ENCODE assay signal across 8 cellular contexts in the genomic region with DNA sequence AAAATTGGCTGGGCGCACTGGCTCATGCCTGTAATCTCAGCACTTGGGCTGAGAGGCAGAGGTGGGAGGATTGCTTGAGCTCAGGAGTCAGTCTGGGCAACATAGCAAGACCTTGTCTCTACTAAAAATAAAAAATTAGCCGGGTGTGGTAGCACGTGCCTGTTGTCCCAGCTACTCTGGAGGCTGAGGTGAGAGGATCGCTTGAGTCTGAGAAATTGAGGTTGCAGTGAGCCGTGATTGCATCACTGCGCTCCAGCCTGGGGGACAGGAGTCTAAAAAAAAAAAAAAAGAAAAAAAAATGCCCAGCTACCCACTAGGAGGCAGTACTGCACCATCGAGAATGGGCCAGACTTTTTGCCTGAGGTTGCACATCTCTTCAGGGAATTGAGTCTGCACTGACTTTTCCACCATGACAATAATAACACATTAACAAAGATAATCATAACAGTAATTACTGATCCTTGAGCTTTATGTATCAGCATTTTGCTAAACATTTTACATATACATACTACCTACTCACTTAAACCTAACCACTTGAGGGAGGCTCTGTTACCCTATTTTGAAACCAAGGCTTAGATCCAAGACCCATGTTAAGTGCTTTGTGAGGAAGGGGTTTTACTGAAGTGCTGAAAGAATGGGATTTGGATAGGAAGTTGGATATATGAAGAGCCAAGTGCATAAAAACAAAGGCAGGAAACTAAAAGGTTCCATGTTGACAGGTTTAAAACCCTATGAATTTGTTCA. TPM values are rescaled to one million over a fixed set of nuclear protein-coding genes. Genes with fewer than 3 reads are reported as not detected.
DNase-seq lines count a peak whose midpoint lies in the region; ATAC-seq and TF ChIP-seq lines count a peak whose summit lies in the region.

No MANE protein-coding gene starts in this region.

- peaks cover 13% of the 10 kb centered on the region for H3K4me1 Mint-ChIP-seq in activated T-cell treated with anti-CD3 and anti-CD28 coated beads, Interleukin-2, amount 50 U/mL, for 4 hours (ENCODE audit: low read depth)

- H3K27me3 Mint-ChIP-seq in activated T-cell treated with anti-CD3 and anti-CD28 coated beads, Interleukin-2, amount 50 U/mL, for 4 hours (ENCODE audit: low read depth) = no peaks in the 10 kb centered on the region

- peak; percentile 45 to 63 for ATAC-seq in activated T-cell treated with anti-CD3 and anti-CD28 coated beads, Interleukin-2, amount 50 U/mL, for 4 hours
- ATAC-seq in omental fat pad (ENCODE audit: low FRiP score) (peak; percentile 50), GM18867 (IDR thresholded peaks at IDR 0.05; ENCODE audit: unreplicated experiment) (no peak)

- no peak overlapping the region for H3K4me3 ChIP-seq in AG09309 (ENCODE audit: control insufficient read depth, low read depth, low read length)

- no peaks in the 10 kb centered on the region for H3K9me3 Mint-ChIP-seq in activated T-cell treated with anti-CD3 and anti-CD28 coated beads, Interleukin-2, amount 50 U/mL, for 4 hours

- peaks cover 31% of the 10 kb centered on the region for H3K36me3 Mint-ChIP-seq in activated T-cell treated with anti-CD3 and anti-CD28 coated beads, Interleukin-2, amount 50 U/mL, for 4 hours (ENCODE audit: insufficient read depth)

- H3K4me3 Mint-ChIP-seq in activated T-cell treated with anti-CD3 and anti-CD28 coated beads, Interleukin-2, amount 50 U/mL, for 4 hours = no peak overlapping the region

- DNase-seq in AG09309 (ENCODE audit: low read depth) = no peak
- DNase-seq in NCI-H774 (lab: John Stamatoyannopoulos, UW) = peak; percentile 15
- peak; percentile 30 for DNase-seq in activated T-cell treated with anti-CD3 and anti-CD28 coated beads, Interleukin-2, amount 50 U/mL, for 4 hours
- peak; percentile 66 for DNase-seq in fibroblast of the conjunctiva (ENCODE audit: low read depth)
- DNase-seq in omental fat pad (ENCODE audit: low spot score) = no peak
- DNase-seq in cerebellar nuclear complex (lab: John Stamatoyannopoulos, UW) = no peak

- peak; percentile 76 for TF ChIP-seq CTCF in AG09309 (IDR thresholded peaks at IDR 0.05; ENCODE audit: control insufficient read depth, insufficient read depth, low read depth, low read length, missing control alignments)
- peak; percentile 85 for TF ChIP-seq CTCF in GM12872 (IDR thresholded peaks at IDR 0.05; ENCODE audit: insufficient read depth, low read depth, low read length)
- peak in 1 of 3 donors; percentile 66 for TF ChIP-seq CTCF in omental fat pad (IDR thresholded peaks at IDR 0.05)

RNA-seq across cellular contexts. Expression of a gene that starts 21.0 kb away (rescaled TPM):
- 100 to 1,000 TPM; 751 to 800 (median 779) TPM for total RNA-seq in activated T-cell treated with anti-CD3 and anti-CD28 coated beads, Interleukin-2, amount 50 U/mL, for 4 hours
- 100 to 1,000 TPM; 162 to 260 (median 189) TPM for total RNA-seq in omental fat pad

Comparison
In these comparisons a context has a peak if more than half of its experiments do, and no peak if none do; other contexts are left out.
1. DNase-seq: peak in NCI-H774 (single experiment), activated T-cell treated with anti-CD3 and anti-CD28 coated beads, Interleukin-2, amount 50 U/mL, for 4 hours (single experiment) and fibroblast of the conjunctiva (single experiment); none in AG09309 (single experiment), omental fat pad (single experiment) and cerebellar nuclear complex (0 of 2).